8 cellular contexts compared by ENCODE assay signal in the genomic region with DNA sequence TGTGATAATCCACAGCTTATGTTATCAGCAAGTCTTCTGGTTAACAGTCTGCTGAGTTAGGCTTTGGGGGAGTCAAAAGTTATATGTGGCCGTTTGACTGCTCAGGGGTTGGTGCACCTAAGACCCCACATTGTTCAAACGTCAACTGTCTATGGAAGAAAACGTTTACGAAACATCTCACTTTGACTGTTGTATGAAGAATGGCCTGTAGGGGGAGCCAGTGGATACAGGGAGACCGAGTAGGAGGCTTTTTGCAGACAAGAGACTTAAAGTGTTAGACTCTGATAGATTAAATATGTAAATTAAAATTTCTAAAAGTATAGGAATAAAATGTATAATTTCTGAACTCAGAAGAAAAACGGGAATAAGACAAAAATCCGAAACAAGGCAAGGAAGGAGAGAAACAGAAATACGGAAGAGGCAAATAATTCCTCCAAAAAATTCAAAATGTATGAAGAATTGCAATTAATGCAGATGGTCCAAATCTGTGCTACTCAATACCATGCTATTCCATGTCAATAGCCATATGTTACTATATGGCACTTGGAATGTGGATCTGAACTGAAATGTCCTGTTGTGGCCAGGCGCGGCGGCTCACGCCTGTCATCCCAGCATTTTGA. TPM values are rescaled to one million over a fixed set of nuclear protein-coding genes. Genes with fewer than 3 reads are reported as not detected.
DNase-seq lines count a peak whose midpoint lies in the region; ATAC-seq and TF ChIP-seq lines count a peak whose summit lies in the region.

No MANE protein-coding gene starts in this region.

- peaks cover 4% of the 10 kb centered on the region for H3K27me3 Mint-ChIP-seq in HFFc6 (ENCODE audit: insufficient read depth)
- peaks cover 4% of the 10 kb centered on the region for H3K27me3 Mint-ChIP-seq in activated CD4-positive, alpha-beta memory T cell treated with anti-CD3 and anti-CD28 coated beads for 36 hours

- intact Hi-C loops in activated CD4-positive, alpha-beta memory T cell treated with anti-CD3 and anti-CD28 coated beads for 36 hours (cut with micrococcal nuclease) = loop anchor here (1.0 kb wide), 4 partner anchors 43 to 231 kb away; no protein-coding TSS in a partner anchor

- 0 out of 2 replicates have a peak, but pooled peaks cover 5% of the 10 kb centered on the region for H3K4me1 Mint-ChIP-seq in HFFc6 (ENCODE audit: low read depth)
- H3K4me1 Mint-ChIP-seq in activated CD4-positive, alpha-beta memory T cell treated with anti-CD3 and anti-CD28 coated beads for 36 hours (ENCODE audit: low read depth) = peaks cover 26% of the 10 kb centered on the region

- H3K27me3 ChIP-seq in effector memory CD4-positive, alpha-beta T cell (replicated peaks; ENCODE audit: control insufficient read depth, insufficient read depth, low read length, poor library complexity, severe bottlenecking) = no peaks in the 10 kb centered on the region

- POLR2A ChIA-PET in activated CD4-positive, alpha-beta memory T cell treated with anti-CD3 and anti-CD28 coated beads for 36 hours (lab: Charles Lee) = no interaction called here

- DNase-seq in C1 segment of cervical spinal cord (lab: John Stamatoyannopoulos, UW) (peak in 10 of 14 donors; percentile 0 to 65 (median 22)), HFFc6 (peak; percentile 54), NCI-H82 (lab: John Stamatoyannopoulos, UW) (peak; percentile 78), mesenteric fat pad (ENCODE audit: low spot score) (peak; percentile 28)
- peak; percentile 80 for DNase-seq in activated CD4-positive, alpha-beta memory T cell treated with anti-CD3 and anti-CD28 coated beads for 36 hours
- DNase-seq in effector memory CD4-positive, alpha-beta T cell = peak; percentile 49 to 75 (median 61)
- peak; percentile 69 to 79 for DNase-seq in stimulated activated CD8-positive, alpha-beta memory T cell treated with anti-CD3 and anti-CD28 coated beads, Interleukin-4, amount 100 ng/mL, for 1 hour (ENCODE audit: low read depth in 2 of 2, low spot score in 1 of 2)

- no peak overlapping the region for H3K27ac Mint-ChIP-seq in HFFc6
- H3K27ac Mint-ChIP-seq in activated CD4-positive, alpha-beta memory T cell treated with anti-CD3 and anti-CD28 coated beads for 36 hours = no peak overlapping the region

- CTCF ChIA-PET in activated CD4-positive, alpha-beta memory T cell treated with anti-CD3 and anti-CD28 coated beads for 36 hours (lab: Charles Lee) = interaction anchor here (0.6 to 4.5 kb wide), 29 partner anchors 10 to 232 kb away, joined by 3 to 62 read pairs (median 4); a partner anchor contains a TSS

- H3K27ac ChIP-seq in effector memory CD4-positive, alpha-beta T cell (ENCODE audit: insufficient read depth, low read length, poor library complexity, severe bottlenecking) = no peak overlapping the region

- H3K36me3 Mint-ChIP-seq in HFFc6 (ENCODE audit: low read depth) = no peaks in the 10 kb centered on the region
- no peaks in the 10 kb centered on the region for H3K36me3 Mint-ChIP-seq in activated CD4-positive, alpha-beta memory T cell treated with anti-CD3 and anti-CD28 coated beads for 36 hours

- peaks cover 3% of the 10 kb centered on the region for H3K4me1 ChIP-seq in effector memory CD4-positive, alpha-beta T cell (ENCODE audit: control insufficient read depth, insufficient read depth, low read length, poor library complexity, severe bottlenecking)

- H3K9me3 ChIP-seq in effector memory CD4-positive, alpha-beta T cell (ENCODE audit: control insufficient read depth, low read length) = no peaks in the 10 kb centered on the region

- no peaks in the 10 kb centered on the region for H3K36me3 ChIP-seq in effector memory CD4-positive, alpha-beta T cell (ENCODE audit: control insufficient read depth, insufficient read depth, low read length)

- no peak overlapping the region for H3K4me3 Mint-ChIP-seq in HFFc6
- no peak overlapping the region for H3K4me3 Mint-ChIP-seq in activated CD4-positive, alpha-beta memory T cell treated with anti-CD3 and anti-CD28 coated beads for 36 hours

- no peak overlapping the region for H3K4me3 ChIP-seq in effector memory CD4-positive, alpha-beta T cell (ENCODE audit: insufficient read depth, low read depth, low read length, poor library complexity, severe bottlenecking)

- peaks cover 6% of the 10 kb centered on the region for H3K9me3 Mint-ChIP-seq in HFFc6
- H3K9me3 Mint-ChIP-seq in activated CD4-positive, alpha-beta memory T cell treated with anti-CD3 and anti-CD28 coated beads for 36 hours = peaks cover 4% of the 10 kb centered on the region

- TF ChIP-seq CTCF in HFFc6 (IDR thresholded peaks at IDR 0.05) = peak; percentile 92

- ATAC-seq in HG02852 (IDR thresholded peaks at IDR 0.05; ENCODE audit: unreplicated experiment) = no peak

RNA-seq across cellular contexts. Expression of a gene that starts 37.8 kb away (rescaled TPM):
- total RNA-seq in HFFc6 (2021; fragmentation: NEBNext Ultra II Directional; extraction: Animal tissue kit (Norgen Biotek cat#: 25700)) = not detected
- total RNA-seq in activated CD4-positive, alpha-beta memory T cell treated with anti-CD3 and anti-CD28 coated beads for 36 hours = 10 to 100 TPM; 36.5 to 38.6 TPM
- total RNA-seq in mesenteric fat pad = 4.5 TPM

RNA-seq across cellular contexts. Expression of a gene that starts 41.2 kb away (rescaled TPM):
- total RNA-seq in HFFc6 (2021; fragmentation: NEBNext Ultra II Directional; extraction: Animal tissue kit (Norgen Biotek cat#: 25700)) = not detected
- 10 to 100 TPM in 1 of 2 experiments, 1 to 10 TPM in 1; 8.4 to 10.7 TPM for total RNA-seq in activated CD4-positive, alpha-beta memory T cell treated with anti-CD3 and anti-CD28 coated beads for 36 hours
- total RNA-seq in mesenteric fat pad = not detected

Comparison
In these comparisons a context has a peak if more than half of its experiments do, and no peak if none do; other contexts are left out.
1. DNase-seq: peak in every context shown above with its lines; median percentile 80 in activated CD4-positive, alpha-beta memory T cell treated with anti-CD3 and anti-CD28 coated beads for 36 hours; 78 in NCI-H82; 74 in stimulated activated CD8-positive, alpha-beta memory T cell treated with anti-CD3 and anti-CD28 coated beads, Interleukin-4, amount 100 ng/mL, for 1 hour; 61 in effector memory CD4-positive, alpha-beta T cell; 54 in HFFc6; 28 in mesenteric fat pad; 22 in C1 segment of cervical spinal cord.